9 cellular contexts compared by ENCODE assay signal in the genomic region with DNA sequence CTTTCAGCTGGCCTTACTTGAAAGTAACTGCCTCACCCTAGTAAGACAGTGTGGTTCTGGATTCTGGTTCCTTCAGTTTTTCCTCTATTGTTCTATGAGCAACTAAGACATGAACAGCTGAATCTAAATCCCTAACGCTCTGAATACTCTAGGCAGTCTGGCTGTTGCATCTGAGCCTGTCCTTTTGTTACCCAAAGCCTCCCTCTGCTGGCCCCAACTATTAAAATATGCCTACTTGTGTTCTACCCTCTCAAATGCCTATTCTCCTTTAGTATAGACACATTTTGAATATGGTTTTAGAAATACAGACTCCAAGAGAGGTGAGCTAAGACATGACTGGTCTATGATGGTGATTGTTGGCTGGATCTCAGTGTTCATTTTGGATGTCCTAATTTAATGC.
DNase-seq lines count a peak whose midpoint lies in the region; ATAC-seq and TF ChIP-seq lines count a peak whose summit lies in the region.
"Had no signal": no experiment of that assay in that cellular context is flagged by ENCODE, and none has a peak within 500 bp of the region (broad histone marks: within the 10 kb centered on the region; RNA-seq: fewer than 3 reads in every experiment).

No MANE protein-coding gene starts in this region.

- peaks cover 0 to 5% of the 10 kb centered on the region in 2 donors for H3K9me3 ChIP-seq in right atrium auricular region
- H3K9me3 ChIP-seq in uterus, result no peaks in the 10 kb centered on the region

- no peak for TF ChIP-seq POLR2A in uterus (IDR thresholded peaks at IDR 0.05)

- H3K36me3 ChIP-seq in right atrium auricular region, result no peaks in the 10 kb centered on the region
- H3K36me3 ChIP-seq in uterus, result no peaks in the 10 kb centered on the region
- H3K36me3 ChIP-seq: BLaER1 had no signal

- TF ChIP-seq CTCF in right atrium auricular region (IDR thresholded peaks at IDR 0.05), result no peak
- TF ChIP-seq CTCF in uterus (IDR thresholded peaks at IDR 0.05), result no peak

- no peak overlapping the region for H3K4me3 ChIP-seq in right atrium auricular region
- no peak overlapping the region for H3K4me3 ChIP-seq in uterus
- H3K4me3 ChIP-seq: BLaER1 had no signal

- H3K27ac ChIP-seq in right atrium auricular region (no peak overlapping the region), uterus (no peak overlapping the region)
- H3K27ac ChIP-seq: BLaER1 had no signal

- no peak for DNase-seq in Right ventricle myocardium superior
- DNase-seq in right atrium auricular region (ENCODE audit: low spot score), result no peak
- DNase-seq in amygdala (lab: John Stamatoyannopoulos, UW), result peak in 34 of 56 donors; percentile 0 to 79 (median 16)
- peak; percentile 32 for DNase-seq in iPS-NIHi7 (ENCODE audit: extremely low spot score)
- no peak for DNase-seq in uterus
- DNase-seq in activated CD4-positive, alpha-beta T cell treated with anti-CD3 and anti-CD28 coated beads, Interleukin-2, amount 50 U/mL, for 1 hour, result no peak

- H3K4me1 ChIP-seq in right atrium auricular region (no peaks in the 10 kb centered on the region), uterus (no peaks in the 10 kb centered on the region)
- H3K4me1 ChIP-seq: BLaER1 had no signal

- ATAC-seq in Right ventricle myocardium superior (ENCODE audit: poor library complexity) (peak; percentile 73), HG02759 (IDR thresholded peaks at IDR 0.05; ENCODE audit: unreplicated experiment) (no peak), HG02973 (IDR thresholded peaks at IDR 0.05; ENCODE audit: unreplicated experiment) (no peak)

- intact Hi-C loops in Right ventricle myocardium superior (cut with DNase I), result no loop called here
- intact Hi-C loops in uterus (cut with DNase I; ENCODE audit: low total_unique reads), result no loop called here

- H3K27me3 ChIP-seq in right atrium auricular region, result no peaks in the 10 kb centered on the region
- no peaks in the 10 kb centered on the region for H3K27me3 ChIP-seq in uterus
- H3K27me3 ChIP-seq: BLaER1 had no signal

Comparison
In these comparisons a context has a peak if more than half of its experiments do, and no peak if none do; other contexts are left out.
1. DNase-seq: peak in amygdala (34 of 56) and iPS-NIHi7 (single experiment); none in Right ventricle myocardium superior (single experiment), right atrium auricular region (single experiment), uterus (0 of 2) and activated CD4-positive, alpha-beta T cell treated with anti-CD3 and anti-CD28 coated beads, Interleukin-2, amount 50 U/mL, for 1 hour (single experiment).